ENCODE assay signal across 14 cellular contexts in the genomic region with DNA sequence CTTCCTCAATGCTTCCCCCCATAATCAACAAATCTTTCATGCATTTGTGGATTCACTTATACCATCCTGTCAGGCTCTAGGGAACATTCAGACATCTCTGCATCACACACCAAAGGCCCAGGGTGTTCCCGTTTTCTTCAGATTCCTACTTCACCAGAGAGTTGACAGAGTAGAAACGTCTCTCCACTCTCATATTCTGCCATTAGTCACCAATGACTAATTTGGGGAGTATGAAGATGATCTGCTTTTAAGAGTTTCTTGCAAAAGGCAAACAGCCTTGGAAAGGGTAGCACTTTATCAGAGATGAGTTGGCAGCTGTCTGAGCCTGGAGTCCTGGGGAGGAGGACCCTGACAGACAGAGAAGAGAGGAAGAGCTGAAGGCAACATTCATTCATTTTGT. TPM values are rescaled to one million over a fixed set of nuclear protein-coding genes. Genes with fewer than 3 reads are reported as not detected.
DNase-seq lines count a peak whose midpoint lies in the region; ATAC-seq, FAIRE-seq and TF ChIP-seq lines count a peak whose summit lies in the region.
"Had no signal": no experiment of that assay in that cellular context is flagged by ENCODE, and none has a peak within 500 bp of the region (broad histone marks: within the 10 kb centered on the region; RNA-seq: fewer than 3 reads in every experiment).

No MANE protein-coding gene starts in this region.

- H3K27me3 ChIP-seq in K562 (ENCODE audit: control insufficient read depth in 2 of 2, insufficient read depth in 2 of 2, low read length in 2 of 2) (peaks cover 8 to 37% of the 10 kb centered on the region in 2 experiments; a peak in 3 of 5 replicates), mesenchymal stem cell (ENCODE audit: control insufficient read depth in 1 of 2, insufficient read depth in 1 of 2, low read length in 2 of 2) (peaks cover 0 to 27% of the 10 kb centered on the region in 2 experiments)
- H3K27me3 ChIP-seq: stomach had no signal

- no peaks in the 10 kb centered on the region for H3K79me1 ChIP-seq in mesenchymal stem cell (replicated peaks; ENCODE audit: low read length, poor library complexity, severe bottlenecking)

- FAIRE-seq in K562 (lab: Jason Lieb, UNC), result no peak

- no peak overlapping the region for H2BK15ac ChIP-seq in mesenchymal stem cell (ENCODE audit: low read depth, poor library complexity, severe bottlenecking)

- no peak for TF ChIP-seq RAD21 in K562 (CRISPR knock-in tag; conservative IDR thresholded peaks at IDR 0.05 in 1 of 2, IDR thresholded peaks at IDR 0.05 in 1 of 2)

- H3K36me3 ChIP-seq in K562 (ENCODE audit: control insufficient read depth, insufficient read depth, low read length), result no peaks in the 10 kb centered on the region
- no peaks in the 10 kb centered on the region for H3K36me3 ChIP-seq in mesenchymal stem cell (ENCODE audit: control insufficient read depth in 1 of 2, insufficient read depth in 2 of 2, low read depth in 1 of 2, low read length in 2 of 2)
- H3K36me3 ChIP-seq: stomach had no signal

- H3K9me3 ChIP-seq in K562 (replicated peaks; ENCODE audit: control insufficient read depth, insufficient read depth, low read depth, low read length) (no peaks in the 10 kb centered on the region), mesenchymal stem cell (ENCODE audit: control insufficient read depth, low read length) (no peaks in the 10 kb centered on the region)
- H3K9me3 ChIP-seq: stomach had no signal

- no peaks in the 10 kb centered on the region for H3K79me2 ChIP-seq in K562 (ENCODE audit: control insufficient read depth, insufficient read depth, low read length)

- no peak overlapping the region for H3K23ac ChIP-seq in mesenchymal stem cell (ENCODE audit: low read length in 2 of 2)

- no peak for TF ChIP-seq EP300 in K562 (IDR thresholded peaks at IDR 0.05; ENCODE audit: low read length)

- no peak overlapping the region for H3K18ac ChIP-seq in mesenchymal stem cell (ENCODE audit: low read depth in 1 of 2, low read length in 2 of 2)

- in situ Hi-C loops in K562 (cut with MboI), result no loop called here

- TF ChIP-seq CTCF in AG09309 (IDR thresholded peaks at IDR 0.05; ENCODE audit: control insufficient read depth, insufficient read depth, low read depth, low read length, missing control alignments) (no peak), K562 (IDR thresholded peaks at IDR 0.05 in 2 of 3, conservative IDR thresholded peaks at IDR 0.05 in 1 of 3; ENCODE audit: insufficient read depth in 2 of 3, low read depth in 1 of 3, low read length in 3 of 3) (no peak)

- H3K4me1 ChIP-seq in K562 (replicated peaks in 1 of 2; ENCODE audit: control insufficient read depth in 2 of 2, insufficient read depth in 2 of 2, low read length in 2 of 2) (no peaks in the 10 kb centered on the region; a peak in 1 of 5 replicates), mesenchymal stem cell (ENCODE audit: control insufficient read depth, insufficient read depth, low read depth, low read length) (peaks cover 9% of the 10 kb centered on the region)

- H3K4me3 ChIP-seq in AG09309 (ENCODE audit: control insufficient read depth, low read depth, low read length) (no peak overlapping the region), K562 (no peak overlapping the region), mesenchymal stem cell (ENCODE audit: insufficient read depth in 1 of 2, low read depth in 1 of 2, low read length in 2 of 2) (no peak overlapping the region)
- H3K4me3 ChIP-seq: stomach had no signal

- H2BK5ac ChIP-seq in mesenchymal stem cell (ENCODE audit: low read depth, low read length, poor library complexity, severe bottlenecking), result no peak overlapping the region

- H3K4ac ChIP-seq in mesenchymal stem cell (ENCODE audit: low read depth in 1 of 2, low read length in 2 of 2), result no peak overlapping the region

- intact Hi-C loops in K562 (cut with micrococcal nuclease), result no loop called here

- H3K9me1 ChIP-seq in K562 (ENCODE audit: control insufficient read depth, insufficient read depth, low read length), result peaks cover 2% of the 10 kb centered on the region

- no peak overlapping the region for H4K91ac ChIP-seq in mesenchymal stem cell (ENCODE audit: low read length)

- H2AK5ac ChIP-seq in mesenchymal stem cell (ENCODE audit: low read length, severe bottlenecking), result no peak overlapping the region

- no peaks in the 10 kb centered on the region for H4K20me1 ChIP-seq in K562 (replicated peaks; ENCODE audit: control insufficient read depth, insufficient read depth, low read length)

- H3K4me2 ChIP-seq in K562 (ENCODE audit: insufficient read depth, low read length), result no peak overlapping the region
- no peak overlapping the region for H3K4me2 ChIP-seq in mesenchymal stem cell (ENCODE audit: low read length, poor library complexity, severe bottlenecking)

- H2AFZ ChIP-seq in K562 (ENCODE audit: low read depth, low read length), result no peak overlapping the region
- H2AFZ ChIP-seq in mesenchymal stem cell (ENCODE audit: low read depth, low read length), result no peak overlapping the region

- no peak overlapping the region for H3K27ac ChIP-seq in K562 (ENCODE audit: extremely low read depth, low read depth, low read length)
- no peak overlapping the region for H3K27ac ChIP-seq in mesenchymal stem cell (ENCODE audit: low read length, poor library complexity, severe bottlenecking)
- H3K27ac ChIP-seq: stomach had no signal

- no TSS peak for BruUV-seq in K562 (replicated peaks; lab: Mats Ljungman, UMichigan)

- TF ChIP-seq POLR2A in K562 (conservative IDR thresholded peaks at IDR 0.05), result no peak

- ATAC-seq in K562 (no peak), HG03460 (IDR thresholded peaks at IDR 0.05; ENCODE audit: unreplicated experiment) (no peak)
- ATAC-seq: effector memory CD8-positive, alpha-beta T cell had no signal

- DNase-seq in AG09309 (ENCODE audit: low read depth), result peak; percentile 63
- peak; percentile 40 for DNase-seq in HPDE6-E6E7 (ENCODE audit: extremely low spot score)
- no peak for DNase-seq in K562 (ENCODE audit: extremely low read depth in 1 of 4, low spot score in 3 of 4)
- peak; percentile 90 for DNase-seq in mesenchymal stem cell
- DNase-seq in activated gamma-delta T cell treated with Interleukin-2 at 50 U/mL for 16 hours, result no peak
- DNase-seq in stimulated activated CD8-positive, alpha-beta memory T cell treated with anti-CD3 and anti-CD28 coated beads, Interleukin-4, amount 100 ng/mL, for 48 hours, result no peak
- no peak for DNase-seq in NCI-H524 (lab: John Stamatoyannopoulos, UW)
- DNase-seq: activated B cell treated with CpG ODN at 0.5 μM for 24 hours; activated naive CD8-positive, alpha-beta T cell treated with anti-CD3 and anti-CD28 coated beads, Interleukin-2, amount 10 ng/mL, durations not matched to agents 7 days and 5 days; effector memory CD8-positive, alpha-beta T cell; NCI-H2171 treated with DMSO at 0.1 percent for 48 hours; Right ventricle myocardium superior; stomach had no signal

- CTCF ChIA-PET in K562 (lab: Yijun Ruan, JAX; ENCODE audit: low intra/inter-chr PET ratio), result no interaction called here

- H3K9ac ChIP-seq in K562 (ENCODE audit: insufficient read depth in 1 of 2, low read depth in 2 of 2, low read length in 2 of 2) (no peak overlapping the region), mesenchymal stem cell (ENCODE audit: low read length) (no peak overlapping the region)

- no peak overlapping the region for H2BK120ac ChIP-seq in mesenchymal stem cell (ENCODE audit: low read depth, low read length)

- H2BK12ac ChIP-seq in mesenchymal stem cell (ENCODE audit: low read length in 2 of 2), result no peak overlapping the region

- H4K8ac ChIP-seq in mesenchymal stem cell (ENCODE audit: low read length), result no peak overlapping the region

- no peak overlapping the region for H3K14ac ChIP-seq in mesenchymal stem cell (ENCODE audit: low read length in 2 of 2)

- POLR2A ChIA-PET in K562 (lab: Yijun Ruan, JAX), result no interaction called here

- WGBS in K562 (ENCODE audit: insufficient coverage, low coverage, missing lambda C conversion rate), result 0% methylated on average over 2 of the region's 2 CpGs
- 0% methylated on average over 1 of the region's 2 CpGs for WGBS in mesenchymal stem cell

TF ChIP-seq in K562, 482 proteins besides CTCF, POLR2A, EP300 and RAD21:
- TF ChIP-seq FOSL1 (tag; conservative IDR thresholded peaks at IDR 0.05) (peak; percentile 90), SREBF2 (CRISPR knock-in tag; IDR thresholded peaks at IDR 0.05) (no peak)
TF ChIP-seq in K562: peak in this region for 1.

RNA-seq across cellular contexts. Expression of a gene that starts 55.8 kb away (rescaled TPM):
- total RNA-seq in K562 (2011; cell fraction: chromatin; rRNA removed; ENCODE audit: low replicate concordance), result 0.11 and 0.81 TPM in 2 replicates
- 0.53 TPM in 1 of 2 replicates, not detected in the other for total RNA-seq in K562 (2011; cell fraction: nucleolus; rRNA removed)
- total RNA-seq in K562 (2011; cell fraction: nucleoplasm; rRNA removed), result 0.07 TPM in 1 of 2 replicates, not detected in the other
- total RNA-seq in K562 (2014; rRNA removed) (0.27 TPM in 1 of 2 replicates, not detected in the other), K562 (2014; rRNA removed; fragmentation: Illumina TruSeq; extraction: Trizol) (0.35 and 0.36 TPM in 2 replicates), K562 (2015; rRNA removed; fragmentation: Illumina TruSeq; extraction: Trizol) (0.04 and 0.15 TPM in 2 replicates), K562 (2021) (0.29 TPM in 1 of 2 replicates, not detected in the other)
- polyA plus RNA-seq in K562 (2011; rRNA removed) (0.14 TPM in 1 of 2 replicates, not detected in the other), K562 (2014; fragmentation: Illumina TruSeq; extraction: Trizol) (0.18 TPM in 1 of 2 replicates, not detected in the other), K562 (2014; fragmentation: Nextera tagmentation; extraction: Ambion mirVana) (under 1 TPM; 0.13 to 0.15 TPM), K562 (2014; rRNA removed) (0.01 and 0.35 TPM in 2 replicates)
- polyA plus RNA-seq in K562 (2011; cell fraction: cytosol; rRNA removed), result 0.07 TPM in 1 of 2 replicates, not detected in the other
- polyA plus RNA-seq in K562 (2011; cell fraction: nucleus; rRNA removed), result 0.10 TPM in 1 of 2 replicates, not detected in the other
- polyA plus RNA-seq in K562 (2012), result 0.12 and 0.22 TPM in 2 replicates
- 0.77 TPM in 1 of 2 replicates, not detected in the other for polyA minus RNA-seq in K562 (2011; rRNA and poly(A)+ RNA removed)
- not detected in 2 replicates for polyA minus RNA-seq in K562 (2011; cell fraction: cytosol; rRNA and poly(A)+ RNA removed)
- 0.54 TPM in 1 of 2 replicates, not detected in the other for polyA minus RNA-seq in K562 (2011; cell fraction: nucleus; rRNA and poly(A)+ RNA removed)
- 2.3 TPM for polyA plus RNA-seq in mesenchymal stem cell (2013, experiment 1 of 2)
- 2.5 TPM for polyA plus RNA-seq in mesenchymal stem cell (2013, experiment 2 of 2)

Comparison
In these comparisons a context has a peak if more than half of its experiments do, and no peak if none do; other contexts are left out.
1. DNase-seq: peak in AG09309 (single experiment), HPDE6-E6E7 (single experiment) and mesenchymal stem cell (single experiment); none in K562 (0 of 4), activated gamma-delta T cell treated with Interleukin-2 at 50 U/mL for 16 hours (single experiment), stimulated activated CD8-positive, alpha-beta memory T cell treated with anti-CD3 and anti-CD28 coated beads, Interleukin-4, amount 100 ng/mL, for 48 hours (single experiment) and NCI-H524 (0 of 2).